In the genomic region with DNA sequence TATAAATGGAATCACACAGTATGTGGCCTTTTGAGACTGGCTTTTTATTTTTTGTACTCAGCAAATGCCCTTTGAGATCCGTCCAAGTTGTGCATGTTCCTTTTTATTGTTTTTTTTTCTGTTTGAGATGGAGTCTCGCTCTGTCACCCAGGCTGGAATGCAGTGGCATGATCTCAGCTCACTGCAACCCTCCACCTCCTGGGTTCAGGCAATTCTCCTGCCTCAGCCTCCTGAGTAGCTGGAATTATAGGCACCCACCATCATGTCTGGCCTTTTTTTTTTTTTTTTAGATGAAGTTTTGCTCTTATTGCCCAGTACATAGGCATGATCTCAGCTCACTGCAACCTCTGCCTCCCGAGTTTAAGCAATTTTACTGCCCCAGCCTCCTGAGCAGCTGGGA, we compare ENCODE assay signal across 20 cellular contexts. TPM values are rescaled to one million over a fixed set of nuclear protein-coding genes. Genes with fewer than 3 reads are reported as not detected.
"Had no signal": no experiment of that assay in that cellular context is flagged by ENCODE, and none has a peak within 500 bp of the region (broad histone marks: within the 10 kb centered on the region; RNA-seq: fewer than 3 reads in every experiment).

No MANE protein-coding gene starts in this region.

RNA-seq across cellular contexts. Expression of a gene that starts 28.3 kb away (rescaled TPM):
- total RNA-seq: heart right ventricle, hepatocyte, kidney epithelial cell, left cardiac atrium, left lung, lower lobe of right lung, mammary epithelial cell, mesothelial cell of epicardium, mononuclear cell, occipital lobe, progenitor cell of endocrine pancreas, pulmonary artery endothelial cell, renal cortical epithelial cell, right atrium auricular region, skeletal muscle tissue, smooth muscle cell, stomach, upper lobe of right lung had no signal

RNA-seq across cellular contexts. Expression of a gene that starts 59.8 kb away (rescaled TPM):
- total RNA-seq: heart right ventricle, hepatocyte, kidney epithelial cell, left cardiac atrium, liver, lower lobe of right lung, mammary epithelial cell, mesothelial cell of epicardium, ovary, progenitor cell of endocrine pancreas, right atrium auricular region, skeletal muscle tissue, smooth muscle cell, upper lobe of right lung had no signal
